10 cellular contexts compared by ENCODE assay signal in genomic region chrX:107742754-107743191, GRCh38. TPM values are rescaled to one million over a fixed set of nuclear protein-coding genes. Genes with fewer than 3 reads are reported as not detected.
A peak's percentile ranks its signal among the peaks of the same experiment; 100 is the strongest.
DNase-seq lines count a peak whose midpoint lies in the region; TF ChIP-seq lines count a peak whose summit lies in the region.
"Had no signal": no experiment of that assay in that cellular context is flagged by ENCODE, and none has a peak within 500 bp of the region (broad histone marks: within the 10 kb centered on the region; RNA-seq: fewer than 3 reads in every experiment).

No MANE protein-coding gene starts in this region.

- H3F3A ChIP-seq in OCI-LY1 (ENCODE audit: insufficient read depth, low read length), result no peaks in the 10 kb centered on the region

- H3K27ac Mint-ChIP-seq in endodermal cell, result no peak overlapping the region
- peak overlapping the region; percentile 75 for H3K27ac Mint-ChIP-seq in nephron progenitor cell

- no peaks in the 10 kb centered on the region for H3K27me3 ChIP-seq in ACC112 (ENCODE audit: insufficient read depth, low read length)
- no peaks in the 10 kb centered on the region for H3K27me3 ChIP-seq in OCI-LY1 (ENCODE audit: insufficient read depth, low read length)
- peaks cover 100% of the 10 kb centered on the region for H3K27me3 ChIP-seq in endodermal cell (ENCODE audit: control insufficient read depth, insufficient read depth, low read length, poor library complexity, severe bottlenecking)

- H3K36me3 ChIP-seq in ACC112 (ENCODE audit: insufficient read depth, low read length) (no peaks in the 10 kb centered on the region), OCI-LY1 (ENCODE audit: insufficient read depth, low read length) (no peaks in the 10 kb centered on the region), endodermal cell (ENCODE audit: control insufficient read depth, insufficient read depth, low read length) (no peaks in the 10 kb centered on the region)

- H3K4me2 ChIP-seq in OCI-LY1 (ENCODE audit: low read length), result peak overlapping the region; percentile 72; the same call in 1 of the 2 replicates

- H3K79me2 ChIP-seq in ACC112 (ENCODE audit: control insufficient read depth, insufficient read depth, low read length, unreplicated experiment), result no peaks in the 10 kb centered on the region
- H3K79me2 ChIP-seq in OCI-LY1 (ENCODE audit: insufficient read depth, low read length), result no peaks in the 10 kb centered on the region

- DNase-seq in endodermal cell (peak; percentile 56), nephron progenitor cell (peak; percentile 12), EL (no peak), iPS-NIHi7 (ENCODE audit: extremely low spot score) (no peak), GM03348 (ENCODE audit: low spot score) (no peak)
- no peak for DNase-seq in stimulated activated CD4-positive, alpha-beta T cell treated with anti-CD3 and anti-CD28 coated beads, Interleukin-2, amount 100 ng/mL, for 48 hours
- DNase-seq: NCI-H1048 had no signal

- H3K4me1 ChIP-seq in ACC112 (ENCODE audit: control insufficient read depth, insufficient read depth, low read length, unreplicated experiment) (peaks cover 32% of the 10 kb centered on the region), OCI-LY1 (ENCODE audit: insufficient read depth, low read length, severe bottlenecking) (peaks cover 18% of the 10 kb centered on the region), endodermal cell (ENCODE audit: control insufficient read depth, insufficient read depth, low read length) (no peaks in the 10 kb centered on the region)

- H3K9me3 ChIP-seq in OCI-LY1 (ENCODE audit: low read length) (no peaks in the 10 kb centered on the region), endodermal cell (ENCODE audit: control insufficient read depth, low read length) (no peaks in the 10 kb centered on the region)

- H3K4me3 Mint-ChIP-seq in endodermal cell (peak overlapping the region; percentile 68), nephron progenitor cell (peak overlapping the region; percentile 61)

- peak overlapping the region; percentile 94 for H3K27ac ChIP-seq in ACC112 (ENCODE audit: low read depth, low read length)
- peak overlapping the region; percentile 56 for H3K27ac ChIP-seq in OCI-LY1 (ENCODE audit: low read depth, low read length, poor library complexity, severe bottlenecking)
- no peak overlapping the region for H3K27ac ChIP-seq in endodermal cell (ENCODE audit: low read depth, low read length)

- H3K4me1 Mint-ChIP-seq in endodermal cell, result peaks cover 12% of the 10 kb centered on the region
- H3K4me1 Mint-ChIP-seq in nephron progenitor cell, result peaks cover 31% of the 10 kb centered on the region

- H3K36me3 Mint-ChIP-seq in endodermal cell (ENCODE audit: low read depth) (no peaks in the 10 kb centered on the region), nephron progenitor cell (ENCODE audit: low read depth) (no peaks in the 10 kb centered on the region)

- no peaks in the 10 kb centered on the region for H3K9me2 ChIP-seq in OCI-LY1 (ENCODE audit: low read depth, low read length)

- H3K27me3 Mint-ChIP-seq in endodermal cell (ENCODE audit: insufficient read depth) (peaks cover 100% of the 10 kb centered on the region), nephron progenitor cell (ENCODE audit: low read depth, poor library complexity) (peaks cover 23% of the 10 kb centered on the region)

- H2AFZ ChIP-seq in ACC112 (ENCODE audit: low read length, unreplicated experiment) (peak overlapping the region; percentile 40), OCI-LY1 (ENCODE audit: low read length) (no peak overlapping the region)

- H3K9ac ChIP-seq in OCI-LY1 (ENCODE audit: low read length), result peak overlapping the region; percentile 50; the same call in 1 of the 2 replicates
- H3K9ac ChIP-seq in endodermal cell (ENCODE audit: extremely low read depth, low read length, poor library complexity, severe bottlenecking), result no peak overlapping the region

- H3K9me3 Mint-ChIP-seq in endodermal cell (peaks cover 9% of the 10 kb centered on the region), nephron progenitor cell (peaks cover 26% of the 10 kb centered on the region)

- no peaks in the 10 kb centered on the region for H4K20me1 ChIP-seq in OCI-LY1 (ENCODE audit: insufficient read depth, low read length)

- H3K4me3 ChIP-seq in ACC112 (ENCODE audit: low read depth, low read length), result peak overlapping the region; percentile 68; the same call in 1 of the 2 replicates
- peak overlapping the region; percentile 49 for H3K4me3 ChIP-seq in OCI-LY1 (ENCODE audit: low read depth, low read length, poor library complexity, severe bottlenecking)
- H3K4me3 ChIP-seq in endodermal cell (ENCODE audit: low read length), result no peak overlapping the region

- TF ChIP-seq CTCF in OCI-LY1 (IDR thresholded peaks at IDR 0.05; ENCODE audit: low read length), result no peak
- TF ChIP-seq CTCF in endodermal cell (conservative IDR thresholded peaks at IDR 0.05), result no peak
- no peak for TF ChIP-seq CTCF in nephron progenitor cell (IDR thresholded peaks at IDR 0.05)

- WGBS in endodermal cell (ENCODE audit: insufficient coverage in 1 of 2, insufficient read length in 1 of 2), 2 experiments, result 68% methylated on average over 22 of the region's 23 CpGs; no CpG with 5 or more reads in 1 of the 2 experiments

RNA-seq across cellular contexts. Expression of gene TSC22D3, which starts 32.8 kb away (rescaled TPM):
- total RNA-seq in endodermal cell, result 10 to 100 TPM in 1 of 2 donors, 1 to 10 TPM in 1; 9.9 to 10.5 TPM
- 28.2 TPM for polyA plus RNA-seq in endodermal cell (2013, experiment 1 of 2)
- 22.4 TPM for polyA plus RNA-seq in endodermal cell (2013, experiment 2 of 2)

RNA-seq across cellular contexts. Expression of gene NCBP2L, which starts 34.8 kb away (rescaled TPM):
- not detected for total RNA-seq in endodermal cell
- polyA plus RNA-seq in endodermal cell (2013, experiment 1 of 2), result not detected
- not detected for polyA plus RNA-seq in endodermal cell (2013, experiment 2 of 2)
- total RNA-seq: T-helper 2 cell treated with Interferon-gamma antibody and Interleukin-4, amounts not matched to agents 100 ng/mL and 5 ng/mL, for 36 hours had no signal

Comparison
In these comparisons a context has a peak if more than half of its experiments do, and no peak if none do; other contexts are left out.
1. DNase-seq: peak in endodermal cell (single experiment) and nephron progenitor cell (single experiment); none in stimulated activated CD4-positive, alpha-beta T cell treated with anti-CD3 and anti-CD28 coated beads, Interleukin-2, amount 100 ng/mL, for 48 hours (0 of 2), EL (single experiment), iPS-NIHi7 (single experiment) and GM03348 (single experiment).